In genomic region chr2:59025157-59025757, GRCh38 we compare ENCODE assay signal across 1 cellular context.
TF ChIP-seq lines count a peak whose summit lies in the region.

No MANE protein-coding gene starts in this region.

TF ChIP-seq in HepG2, 621 proteins besides CTCF, POLR2A, EP300 and RAD21 (continued from another document):
- TF ChIP-seq PAXIP1 (CRISPR knock-in tag; conservative IDR thresholded peaks at IDR 0.05) (no peak), CBX5 (CRISPR knock-in tag; IDR thresholded peaks at IDR 0.05; ENCODE audit: borderline replicate concordance) (0 out of 2 replicates have a peak, but pooled peaks have one; percentile 55), RBAK (CRISPR knock-in tag; IDR thresholded peaks at IDR 0.05) (no peak), DR1 (CRISPR knock-in tag; IDR thresholded peaks at IDR 0.05) (no peak), ZNF614 (CRISPR knock-in tag; IDR thresholded peaks at IDR 0.05; ENCODE audit: borderline replicate concordance) (no peak), PATZ1 (CRISPR knock-in tag; IDR thresholded peaks at IDR 0.05) (no peak), SMC3 (IDR thresholded peaks at IDR 0.05; ENCODE audit: low read length) (peak; percentile 72), PITX1 (CRISPR knock-in tag; IDR thresholded peaks at IDR 0.05) (peak; percentile 55; the same call in 1 of the 2 replicates), ELF3 (CRISPR knock-in tag; IDR thresholded peaks at IDR 0.05) (peak; percentile 45; the same call in 1 of the 2 replicates), ASH2L (IDR thresholded peaks at IDR 0.05; ENCODE audit: insufficient read length, low read depth, low read length) (peak; percentile 22), ZMYM2 (CRISPR knock-in tag; IDR thresholded peaks at IDR 0.05) (no peak), ATF1 (CRISPR knock-in tag; IDR thresholded peaks at IDR 0.05) (no peak), SOX13 (IDR thresholded peaks at IDR 0.05) (no peak), SOX13 (CRISPR knock-in tag; conservative IDR thresholded peaks at IDR 0.05 in 1 of 2, IDR thresholded peaks at IDR 0.05 in 1 of 2) (no peak), STAG1 (CRISPR knock-in tag; IDR thresholded peaks at IDR 0.05) (peak; percentile 78), HNF1A (IDR thresholded peaks at IDR 0.05; ENCODE audit: low read depth) (no peak), HNF1A (CRISPR knock-in tag; IDR thresholded peaks at IDR 0.05; ENCODE audit: borderline replicate concordance) (no peak), ZNF556 (CRISPR knock-in tag; IDR thresholded peaks at IDR 0.05; ENCODE audit: borderline replicate concordance) (peak; percentile 61; the same call in 1 of the 2 replicates)
